ENCODE assay signal across 1 cellular context in the genomic region with DNA sequence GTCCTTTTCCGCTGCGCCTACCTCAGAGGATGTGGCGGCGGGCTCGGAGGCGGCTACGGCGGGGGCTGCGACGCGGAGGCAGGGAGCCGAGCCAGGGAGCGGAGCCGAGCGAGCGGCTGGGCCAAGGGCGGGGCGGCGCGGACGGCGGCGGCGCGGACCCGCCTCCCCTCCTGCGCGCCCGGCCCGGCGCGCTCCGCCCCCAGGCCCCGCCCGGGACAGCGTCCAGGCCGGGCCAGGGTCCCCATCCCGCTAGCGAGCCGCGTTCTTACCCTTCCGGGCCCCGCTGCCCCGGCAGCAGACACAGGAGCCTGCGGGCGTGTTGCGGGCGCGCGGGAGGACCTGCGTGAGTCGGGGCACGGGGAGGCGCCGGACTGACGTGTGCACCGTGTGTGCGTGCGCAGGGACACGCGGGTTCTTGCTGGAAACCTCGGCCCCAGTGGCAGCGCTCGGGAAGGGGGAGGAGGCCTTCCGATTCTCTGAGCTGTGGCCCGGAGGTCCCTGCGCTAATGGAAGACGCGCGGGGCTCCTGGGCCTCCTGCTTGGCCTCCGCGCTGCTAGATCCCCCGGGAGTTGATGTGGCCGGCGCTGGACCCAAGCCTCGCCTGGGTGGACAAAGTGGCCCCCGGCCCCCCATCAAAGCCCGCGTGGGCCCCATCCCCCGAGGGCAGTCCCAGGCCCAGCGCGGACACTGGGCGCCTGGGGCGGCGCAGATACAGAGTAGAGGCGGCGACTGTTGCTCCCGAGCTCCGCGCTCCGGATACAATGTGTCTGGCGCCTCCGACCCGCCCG.
A peak's percentile ranks its signal among the peaks of the same experiment; 100 is the strongest.
TF ChIP-seq lines count a peak whose summit lies in the region.

A gene with protein sequence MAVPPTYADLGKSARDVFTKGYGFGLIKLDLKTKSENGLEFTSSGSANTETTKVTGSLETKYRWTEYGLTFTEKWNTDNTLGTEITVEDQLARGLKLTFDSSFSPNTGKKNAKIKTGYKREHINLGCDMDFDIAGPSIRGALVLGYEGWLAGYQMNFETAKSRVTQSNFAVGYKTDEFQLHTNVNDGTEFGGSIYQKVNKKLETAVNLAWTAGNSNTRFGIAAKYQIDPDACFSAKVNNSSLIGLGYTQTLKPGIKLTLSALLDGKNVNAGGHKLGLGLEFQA (minus strand): TSS at position 350 of the 789 bp plus-strand sequence. CDS start 11,963 bp downstream, outside the sequence.

TF ChIP-seq in K562, 482 proteins besides CTCF, POLR2A, EP300 and RAD21 (continued from another document and continues in another):
- TF ChIP-seq ZNF239 (CRISPR knock-in tag; IDR thresholded peaks at IDR 0.05) (no peak), ETV6 (IDR thresholded peaks at IDR 0.05; ENCODE audit: borderline replicate concordance in 1 of 2, low read depth in 2 of 2, low read length in 1 of 2) (no peak), ETV6 (CRISPR knock-in tag; IDR thresholded peaks at IDR 0.05; ENCODE audit: borderline replicate concordance) (no peak), NEUROD1 (IDR thresholded peaks at IDR 0.05; ENCODE audit: borderline replicate concordance, low read depth, low read length, partially characterized antibody) (no peak), RBBP5 (IDR thresholded peaks at IDR 0.05; ENCODE audit: borderline replicate concordance, insufficient read depth, low read length, poor library complexity, severe bottlenecking) (peak; percentile 2), ATF1 (CRISPR knock-in tag; IDR thresholded peaks at IDR 0.05) (no peak), ATF1 (tag; IDR thresholded peaks at IDR 0.05) (peak; percentile 69), RBM15 (IDR thresholded peaks at IDR 0.05; ENCODE audit: insufficient read depth, low read length) (no peak), PURB (CRISPR knock-in tag; IDR thresholded peaks at IDR 0.05; ENCODE audit: low read depth) (no peak), MTA3 (IDR thresholded peaks at IDR 0.05; ENCODE audit: borderline replicate concordance) (peak; percentile 40; the same call in 1 of the 2 replicates), GATAD2B (IDR thresholded peaks at IDR 0.05; ENCODE audit: borderline replicate concordance) (no peak), CREBBP (IDR thresholded peaks at IDR 0.05; ENCODE audit: low read depth, low read length) (no peak), E2F3 (CRISPR knock-in tag; IDR thresholded peaks at IDR 0.05) (no peak), MAZ (CRISPR knock-in tag; conservative IDR thresholded peaks at IDR 0.05 in 1 of 2, IDR thresholded peaks at IDR 0.05 in 1 of 2) (peak; percentile 30 to 74; a peak in 2 of 4 replicates), ZFP1 (CRISPR knock-in tag; IDR thresholded peaks at IDR 0.05) (no peak), ZNF551 (CRISPR knock-in tag; IDR thresholded peaks at IDR 0.05) (no peak), RBM34 (IDR thresholded peaks at IDR 0.05; ENCODE audit: borderline replicate concordance, insufficient read depth, low read length) (no peak), HNRNPK (IDR thresholded peaks at IDR 0.05; ENCODE audit: low read depth, low read length, poor library complexity, severe bottlenecking) (no peak), FOXA1 (IDR thresholded peaks at IDR 0.05; ENCODE audit: borderline replicate concordance) (no peak), POU5F1 (IDR thresholded peaks at IDR 0.05; ENCODE audit: borderline replicate concordance, low read depth, low read length, partially characterized antibody) (no peak), NBN (IDR thresholded peaks at IDR 0.05; ENCODE audit: low read depth) (peak; percentile 22; the same call in 1 of the 2 replicates), HIVEP1 (CRISPR knock-in tag; IDR thresholded peaks at IDR 0.05) (no peak), RBM14 (IDR thresholded peaks at IDR 0.05; ENCODE audit: borderline replicate concordance, insufficient read depth, low read depth, low read length) (no peak), EWSR1 (IDR thresholded peaks at IDR 0.05; ENCODE audit: borderline replicate concordance, low read depth, partially characterized antibody) (no peak), ATF7 (IDR thresholded peaks at IDR 0.05) (0 out of 2 replicates have a peak, but pooled peaks have one; percentile 37), SIRT6 (IDR thresholded peaks at IDR 0.05; ENCODE audit: low read depth, low read length) (no peak), KDM1A (IDR thresholded peaks at IDR 0.05) (peak in 1 of 2 experiments; percentile 79; a peak in 2 of 4 replicates), ILK (tag; IDR thresholded peaks at IDR 0.05; ENCODE audit: borderline replicate concordance, low read depth) (no peak)
- TF ChIP-seq, protein P1, sequence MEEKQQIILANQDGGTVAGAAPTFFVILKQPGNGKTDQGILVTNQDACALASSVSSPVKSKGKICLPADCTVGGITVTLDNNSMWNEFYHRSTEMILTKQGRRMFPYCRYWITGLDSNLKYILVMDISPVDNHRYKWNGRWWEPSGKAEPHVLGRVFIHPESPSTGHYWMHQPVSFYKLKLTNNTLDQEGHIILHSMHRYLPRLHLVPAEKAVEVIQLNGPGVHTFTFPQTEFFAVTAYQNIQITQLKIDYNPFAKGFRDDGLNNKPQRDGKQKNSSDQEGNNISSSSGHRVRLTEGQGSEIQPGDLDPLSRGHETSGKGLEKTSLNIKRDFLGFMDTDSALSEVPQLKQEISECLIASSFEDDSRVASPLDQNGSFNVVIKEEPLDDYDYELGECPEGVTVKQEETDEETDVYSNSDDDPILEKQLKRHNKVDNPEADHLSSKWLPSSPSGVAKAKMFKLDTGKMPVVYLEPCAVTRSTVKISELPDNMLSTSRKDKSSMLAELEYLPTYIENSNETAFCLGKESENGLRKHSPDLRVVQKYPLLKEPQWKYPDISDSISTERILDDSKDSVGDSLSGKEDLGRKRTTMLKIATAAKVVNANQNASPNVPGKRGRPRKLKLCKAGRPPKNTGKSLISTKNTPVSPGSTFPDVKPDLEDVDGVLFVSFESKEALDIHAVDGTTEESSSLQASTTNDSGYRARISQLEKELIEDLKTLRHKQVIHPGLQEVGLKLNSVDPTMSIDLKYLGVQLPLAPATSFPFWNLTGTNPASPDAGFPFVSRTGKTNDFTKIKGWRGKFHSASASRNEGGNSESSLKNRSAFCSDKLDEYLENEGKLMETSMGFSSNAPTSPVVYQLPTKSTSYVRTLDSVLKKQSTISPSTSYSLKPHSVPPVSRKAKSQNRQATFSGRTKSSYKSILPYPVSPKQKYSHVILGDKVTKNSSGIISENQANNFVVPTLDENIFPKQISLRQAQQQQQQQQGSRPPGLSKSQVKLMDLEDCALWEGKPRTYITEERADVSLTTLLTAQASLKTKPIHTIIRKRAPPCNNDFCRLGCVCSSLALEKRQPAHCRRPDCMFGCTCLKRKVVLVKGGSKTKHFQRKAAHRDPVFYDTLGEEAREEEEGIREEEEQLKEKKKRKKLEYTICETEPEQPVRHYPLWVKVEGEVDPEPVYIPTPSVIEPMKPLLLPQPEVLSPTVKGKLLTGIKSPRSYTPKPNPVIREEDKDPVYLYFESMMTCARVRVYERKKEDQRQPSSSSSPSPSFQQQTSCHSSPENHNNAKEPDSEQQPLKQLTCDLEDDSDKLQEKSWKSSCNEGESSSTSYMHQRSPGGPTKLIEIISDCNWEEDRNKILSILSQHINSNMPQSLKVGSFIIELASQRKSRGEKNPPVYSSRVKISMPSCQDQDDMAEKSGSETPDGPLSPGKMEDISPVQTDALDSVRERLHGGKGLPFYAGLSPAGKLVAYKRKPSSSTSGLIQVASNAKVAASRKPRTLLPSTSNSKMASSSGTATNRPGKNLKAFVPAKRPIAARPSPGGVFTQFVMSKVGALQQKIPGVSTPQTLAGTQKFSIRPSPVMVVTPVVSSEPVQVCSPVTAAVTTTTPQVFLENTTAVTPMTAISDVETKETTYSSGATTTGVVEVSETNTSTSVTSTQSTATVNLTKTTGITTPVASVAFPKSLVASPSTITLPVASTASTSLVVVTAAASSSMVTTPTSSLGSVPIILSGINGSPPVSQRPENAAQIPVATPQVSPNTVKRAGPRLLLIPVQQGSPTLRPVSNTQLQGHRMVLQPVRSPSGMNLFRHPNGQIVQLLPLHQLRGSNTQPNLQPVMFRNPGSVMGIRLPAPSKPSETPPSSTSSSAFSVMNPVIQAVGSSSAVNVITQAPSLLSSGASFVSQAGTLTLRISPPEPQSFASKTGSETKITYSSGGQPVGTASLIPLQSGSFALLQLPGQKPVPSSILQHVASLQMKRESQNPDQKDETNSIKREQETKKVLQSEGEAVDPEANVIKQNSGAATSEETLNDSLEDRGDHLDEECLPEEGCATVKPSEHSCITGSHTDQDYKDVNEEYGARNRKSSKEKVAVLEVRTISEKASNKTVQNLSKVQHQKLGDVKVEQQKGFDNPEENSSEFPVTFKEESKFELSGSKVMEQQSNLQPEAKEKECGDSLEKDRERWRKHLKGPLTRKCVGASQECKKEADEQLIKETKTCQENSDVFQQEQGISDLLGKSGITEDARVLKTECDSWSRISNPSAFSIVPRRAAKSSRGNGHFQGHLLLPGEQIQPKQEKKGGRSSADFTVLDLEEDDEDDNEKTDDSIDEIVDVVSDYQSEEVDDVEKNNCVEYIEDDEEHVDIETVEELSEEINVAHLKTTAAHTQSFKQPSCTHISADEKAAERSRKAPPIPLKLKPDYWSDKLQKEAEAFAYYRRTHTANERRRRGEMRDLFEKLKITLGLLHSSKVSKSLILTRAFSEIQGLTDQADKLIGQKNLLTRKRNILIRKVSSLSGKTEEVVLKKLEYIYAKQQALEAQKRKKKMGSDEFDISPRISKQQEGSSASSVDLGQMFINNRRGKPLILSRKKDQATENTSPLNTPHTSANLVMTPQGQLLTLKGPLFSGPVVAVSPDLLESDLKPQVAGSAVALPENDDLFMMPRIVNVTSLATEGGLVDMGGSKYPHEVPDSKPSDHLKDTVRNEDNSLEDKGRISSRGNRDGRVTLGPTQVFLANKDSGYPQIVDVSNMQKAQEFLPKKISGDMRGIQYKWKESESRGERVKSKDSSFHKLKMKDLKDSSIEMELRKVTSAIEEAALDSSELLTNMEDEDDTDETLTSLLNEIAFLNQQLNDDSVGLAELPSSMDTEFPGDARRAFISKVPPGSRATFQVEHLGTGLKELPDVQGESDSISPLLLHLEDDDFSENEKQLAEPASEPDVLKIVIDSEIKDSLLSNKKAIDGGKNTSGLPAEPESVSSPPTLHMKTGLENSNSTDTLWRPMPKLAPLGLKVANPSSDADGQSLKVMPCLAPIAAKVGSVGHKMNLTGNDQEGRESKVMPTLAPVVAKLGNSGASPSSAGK (IDR thresholded peaks at IDR 0.05) = peak; percentile 46; the same call in 1 of the 2 replicates
- TF ChIP-seq, protein P2, sequence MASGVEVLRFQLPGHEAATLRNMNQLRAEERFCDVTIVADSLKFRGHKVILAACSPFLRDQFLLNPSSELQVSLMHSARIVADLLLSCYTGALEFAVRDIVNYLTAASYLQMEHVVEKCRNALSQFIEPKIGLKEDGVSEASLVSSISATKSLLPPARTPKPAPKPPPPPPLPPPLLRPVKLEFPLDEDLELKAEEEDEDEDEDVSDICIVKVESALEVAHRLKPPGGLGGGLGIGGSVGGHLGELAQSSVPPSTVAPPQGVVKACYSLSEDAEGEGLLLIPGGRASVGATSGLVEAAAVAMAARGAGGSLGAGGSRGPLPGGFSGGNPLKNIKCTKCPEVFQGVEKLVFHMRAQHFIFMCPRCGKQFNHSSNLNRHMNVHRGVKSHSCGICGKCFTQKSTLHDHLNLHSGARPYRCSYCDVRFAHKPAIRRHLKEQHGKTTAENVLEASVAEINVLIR (CRISPR knock-in tag; IDR thresholded peaks at IDR 0.05) = peak; percentile 33; the same call in 1 of the 2 replicates
- TF ChIP-seq, protein P3, sequence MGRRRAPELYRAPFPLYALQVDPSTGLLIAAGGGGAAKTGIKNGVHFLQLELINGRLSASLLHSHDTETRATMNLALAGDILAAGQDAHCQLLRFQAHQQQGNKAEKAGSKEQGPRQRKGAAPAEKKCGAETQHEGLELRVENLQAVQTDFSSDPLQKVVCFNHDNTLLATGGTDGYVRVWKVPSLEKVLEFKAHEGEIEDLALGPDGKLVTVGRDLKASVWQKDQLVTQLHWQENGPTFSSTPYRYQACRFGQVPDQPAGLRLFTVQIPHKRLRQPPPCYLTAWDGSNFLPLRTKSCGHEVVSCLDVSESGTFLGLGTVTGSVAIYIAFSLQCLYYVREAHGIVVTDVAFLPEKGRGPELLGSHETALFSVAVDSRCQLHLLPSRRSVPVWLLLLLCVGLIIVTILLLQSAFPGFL (CRISPR knock-in tag; IDR thresholded peaks at IDR 0.05) = no peak
- TF ChIP-seq, protein P4, sequence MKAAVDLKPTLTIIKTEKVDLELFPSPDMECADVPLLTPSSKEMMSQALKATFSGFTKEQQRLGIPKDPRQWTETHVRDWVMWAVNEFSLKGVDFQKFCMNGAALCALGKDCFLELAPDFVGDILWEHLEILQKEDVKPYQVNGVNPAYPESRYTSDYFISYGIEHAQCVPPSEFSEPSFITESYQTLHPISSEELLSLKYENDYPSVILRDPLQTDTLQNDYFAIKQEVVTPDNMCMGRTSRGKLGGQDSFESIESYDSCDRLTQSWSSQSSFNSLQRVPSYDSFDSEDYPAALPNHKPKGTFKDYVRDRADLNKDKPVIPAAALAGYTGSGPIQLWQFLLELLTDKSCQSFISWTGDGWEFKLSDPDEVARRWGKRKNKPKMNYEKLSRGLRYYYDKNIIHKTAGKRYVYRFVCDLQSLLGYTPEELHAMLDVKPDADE (conservative IDR thresholded peaks at IDR 0.05; ENCODE audit: control insufficient read depth, low read depth, low read length) = no peak
- TF ChIP-seq, protein P5, sequence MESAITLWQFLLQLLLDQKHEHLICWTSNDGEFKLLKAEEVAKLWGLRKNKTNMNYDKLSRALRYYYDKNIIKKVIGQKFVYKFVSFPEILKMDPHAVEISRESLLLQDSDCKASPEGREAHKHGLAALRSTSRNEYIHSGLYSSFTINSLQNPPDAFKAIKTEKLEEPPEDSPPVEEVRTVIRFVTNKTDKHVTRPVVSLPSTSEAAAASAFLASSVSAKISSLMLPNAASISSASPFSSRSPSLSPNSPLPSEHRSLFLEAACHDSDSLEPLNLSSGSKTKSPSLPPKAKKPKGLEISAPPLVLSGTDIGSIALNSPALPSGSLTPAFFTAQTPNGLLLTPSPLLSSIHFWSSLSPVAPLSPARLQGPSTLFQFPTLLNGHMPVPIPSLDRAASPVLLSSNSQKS (CRISPR knock-in tag; IDR thresholded peaks at IDR 0.05) = no peak
- TF ChIP-seq, protein P6, sequence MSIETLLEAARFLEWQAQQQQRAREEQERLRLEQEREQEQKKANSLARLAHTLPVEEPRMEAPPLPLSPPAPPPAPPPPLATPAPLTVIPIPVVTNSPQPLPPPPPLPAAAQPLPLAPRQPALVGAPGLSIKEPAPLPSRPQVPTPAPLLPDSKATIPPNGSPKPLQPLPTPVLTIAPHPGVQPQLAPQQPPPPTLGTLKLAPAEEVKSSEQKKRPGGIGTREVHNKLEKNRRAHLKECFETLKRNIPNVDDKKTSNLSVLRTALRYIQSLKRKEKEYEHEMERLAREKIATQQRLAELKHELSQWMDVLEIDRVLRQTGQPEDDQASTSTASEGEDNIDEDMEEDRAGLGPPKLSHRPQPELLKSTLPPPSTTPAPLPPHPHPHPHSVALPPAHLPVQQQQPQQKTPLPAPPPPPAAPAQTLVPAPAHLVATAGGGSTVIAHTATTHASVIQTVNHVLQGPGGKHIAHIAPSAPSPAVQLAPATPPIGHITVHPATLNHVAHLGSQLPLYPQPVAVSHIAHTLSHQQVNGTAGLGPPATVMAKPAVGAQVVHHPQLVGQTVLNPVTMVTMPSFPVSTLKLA (conservative IDR thresholded peaks at IDR 0.05) = peak in 1 of 2 experiments; percentile 74; a peak in 2 of 4 replicates
- TF ChIP-seq, protein P7, sequence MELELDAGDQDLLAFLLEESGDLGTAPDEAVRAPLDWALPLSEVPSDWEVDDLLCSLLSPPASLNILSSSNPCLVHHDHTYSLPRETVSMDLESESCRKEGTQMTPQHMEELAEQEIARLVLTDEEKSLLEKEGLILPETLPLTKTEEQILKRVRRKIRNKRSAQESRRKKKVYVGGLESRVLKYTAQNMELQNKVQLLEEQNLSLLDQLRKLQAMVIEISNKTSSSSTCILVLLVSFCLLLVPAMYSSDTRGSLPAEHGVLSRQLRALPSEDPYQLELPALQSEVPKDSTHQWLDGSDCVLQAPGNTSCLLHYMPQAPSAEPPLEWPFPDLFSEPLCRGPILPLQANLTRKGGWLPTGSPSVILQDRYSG (tag; conservative IDR thresholded peaks at IDR 0.05; ENCODE audit: low read depth) = no peak
